In the genomic region with DNA sequence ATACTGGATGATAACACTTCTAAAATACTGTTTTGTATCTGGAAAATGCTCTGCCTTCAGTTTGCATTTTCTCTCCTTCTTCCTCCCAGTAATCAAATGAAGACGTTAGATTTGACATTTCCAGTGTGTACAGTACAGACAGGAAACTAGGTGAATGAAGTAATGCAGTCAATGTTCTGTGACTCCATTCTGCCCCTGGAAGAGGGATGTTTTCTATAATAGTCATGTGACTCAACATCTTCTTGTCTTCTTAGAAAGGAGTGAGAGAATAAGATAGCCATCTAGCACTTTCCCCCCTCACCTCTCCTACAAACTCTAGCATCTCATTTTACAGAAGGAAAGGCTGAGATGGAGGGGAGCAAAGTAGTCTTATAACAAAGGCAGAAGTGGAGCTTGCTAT, we compare ENCODE assay signal across 19 cellular contexts.
DNase-seq lines count a peak whose midpoint lies in the region; ATAC-seq and TF ChIP-seq lines count a peak whose summit lies in the region.
"Had no signal": no experiment of that assay in that cellular context is flagged by ENCODE, and none has a peak within 500 bp of the region (broad histone marks: within the 10 kb centered on the region; RNA-seq: fewer than 3 reads in every experiment).

No MANE protein-coding gene starts in this region.

- no peak for TF ChIP-seq CTCF in right atrium auricular region (IDR thresholded peaks at IDR 0.05)
- TF ChIP-seq CTCF in heart right ventricle (IDR thresholded peaks at IDR 0.05): no peak
- TF ChIP-seq CTCF in osteoblast (IDR thresholded peaks at IDR 0.05; ENCODE audit: extremely low read depth, low read depth, low read length): no peak

- no peak for DNase-seq in right atrium auricular region (ENCODE audit: low spot score)
- no peak for DNase-seq in heart right ventricle
- DNase-seq in osteoblast (ENCODE audit: insufficient read length, low spot score, missing footprints): no peak
- DNase-seq in NCI-H69 (lab: John Stamatoyannopoulos, UW): no peak
- no peak for DNase-seq in G401 (ENCODE audit: low spot score)
- DNase-seq in activated naive CD4-positive, alpha-beta T cell treated with anti-CD3 and anti-CD28 coated beads, Interleukin-2, amount 50 U/mL, for 72 hours (ENCODE audit: low spot score in 2 of 2): no peak
- DNase-seq: ACHN; amygdala; cortex of kidney; erythroblast; GF-D8; NCI-H226; SJCRH30; stimulated activated naive CD4-positive, alpha-beta T cell had no signal

- 25 to 30% methylated on average over 1 of the region's 1 CpG for WGBS in heart right ventricle, 2 donors
- 26 to 50% methylated on average over 1 of the region's 1 CpG for WGBS in esophagus, 2 donors

- no peaks in the 10 kb centered on the region for H3K27me3 ChIP-seq in right atrium auricular region
- H3K27me3 ChIP-seq in heart right ventricle: no peaks in the 10 kb centered on the region
- H3K27me3 ChIP-seq in esophagus (ENCODE audit: control insufficient read depth in 1 of 2, insufficient read depth in 2 of 2, low read length in 2 of 2): no peaks in the 10 kb centered on the region
- H3K27me3 ChIP-seq in osteoblast (ENCODE audit: insufficient read depth, low read length): no peaks in the 10 kb centered on the region
- H3K27me3 ChIP-seq: neutrophil, SJCRH30 had no signal

- no peaks in the 10 kb centered on the region for H3K36me3 Mint-ChIP-seq in activated naive CD4-positive, alpha-beta T cell treated with anti-CD3 and anti-CD28 coated beads, Interleukin-2, amount 50 U/mL, for 72 hours

- H3K9me3 Mint-ChIP-seq in activated naive CD4-positive, alpha-beta T cell treated with anti-CD3 and anti-CD28 coated beads, Interleukin-2, amount 50 U/mL, for 72 hours: no peaks in the 10 kb centered on the region

- H3K4me2 ChIP-seq in osteoblast (ENCODE audit: insufficient read depth, low read length): peak overlapping the region; percentile 65
- H3K4me2 ChIP-seq: KMS-11, smooth muscle cell had no signal

- in situ Hi-C loops in G401 (cut with HindIII; ENCODE audit: low sequenced_read_pairs): no loop called here

- H3K79me2 ChIP-seq in osteoblast (ENCODE audit: insufficient read depth, low read length): peaks cover 83% of the 10 kb centered on the region

- H3K9me3 ChIP-seq in right atrium auricular region (no peaks in the 10 kb centered on the region), heart right ventricle (no peaks in the 10 kb centered on the region), esophagus (ENCODE audit: control insufficient read depth in 2 of 2, insufficient read depth in 1 of 2, low read depth in 1 of 2, low read length in 1 of 2) (no peaks in the 10 kb centered on the region), osteoblast (ENCODE audit: low read depth, low read length) (no peaks in the 10 kb centered on the region)
- H3K9me3 ChIP-seq: neutrophil, SJCRH30 had no signal

- H3K27ac Mint-ChIP-seq in activated naive CD4-positive, alpha-beta T cell treated with anti-CD3 and anti-CD28 coated beads, Interleukin-2, amount 50 U/mL, for 72 hours: no peak overlapping the region

- H3K4me3 ChIP-seq in right atrium auricular region (no peak overlapping the region), heart right ventricle (no peak overlapping the region), esophagus (ENCODE audit: low read depth in 1 of 2, low read length in 2 of 2) (no peak overlapping the region), osteoblast (ENCODE audit: insufficient read depth, low read length) (no peak overlapping the region)
- H3K4me3 ChIP-seq: SJCRH30, smooth muscle cell had no signal

- ATAC-seq in heart right ventricle (no peak), HG03095 (IDR thresholded peaks at IDR 0.05; ENCODE audit: unreplicated experiment) (no peak)
- ATAC-seq in activated naive CD4-positive, alpha-beta T cell treated with anti-CD3 and anti-CD28 coated beads, Interleukin-2, amount 50 U/mL, for 72 hours: no peak

- no peak overlapping the region for H2AFZ ChIP-seq in osteoblast (ENCODE audit: low read length)

- H3K27ac ChIP-seq in right atrium auricular region: peak overlapping the region; percentile 0 to 47
- H3K27ac ChIP-seq in heart right ventricle: peak overlapping the region in 5 of 10 donors; percentile 22 to 56 (median 39)
- H3K27ac ChIP-seq in esophagus (ENCODE audit: low read depth in 2 of 2, low read length in 1 of 2): peak overlapping the region; percentile 51 to 83
- H3K27ac ChIP-seq in osteoblast (ENCODE audit: low read depth, low read length): peak overlapping the region; percentile 74
- H3K27ac ChIP-seq: KMS-11, neutrophil, SJCRH30 had no signal

- intact Hi-C loops in heart right ventricle (cut with DNase I): no loop called here

- peaks cover 56% of the 10 kb centered on the region for H4K20me1 ChIP-seq in osteoblast (ENCODE audit: insufficient read depth, low read length)

- peaks cover 0 to 68% of the 10 kb centered on the region in 2 donors for H3K4me1 ChIP-seq in right atrium auricular region
- peaks cover 8 to 56% (median 25%) of the 10 kb centered on the region in 9 donors for H3K4me1 ChIP-seq in heart right ventricle
- peaks cover 3 to 4% of the 10 kb centered on the region in 2 donors for H3K4me1 ChIP-seq in esophagus (ENCODE audit: control insufficient read depth in 2 of 2, insufficient read depth in 2 of 2, low read length in 1 of 2)
- H3K4me1 ChIP-seq in osteoblast (ENCODE audit: insufficient read depth, low read length): peaks cover 40% of the 10 kb centered on the region
- H3K4me1 ChIP-seq: SJCRH30 had no signal

- H3K36me3 ChIP-seq in right atrium auricular region (no peaks in the 10 kb centered on the region), heart right ventricle (peaks cover 0 to 5% (median 0%) of the 10 kb centered on the region in 9 donors), esophagus (ENCODE audit: control insufficient read depth in 2 of 2, insufficient read depth in 2 of 2, low read length in 1 of 2) (no peaks in the 10 kb centered on the region), osteoblast (ENCODE audit: insufficient read depth, low read length) (peaks cover 23% of the 10 kb centered on the region)
- H3K36me3 ChIP-seq: neutrophil had no signal
